Comparison of ENCODE assay signal across 15 cellular contexts in the genomic region with DNA sequence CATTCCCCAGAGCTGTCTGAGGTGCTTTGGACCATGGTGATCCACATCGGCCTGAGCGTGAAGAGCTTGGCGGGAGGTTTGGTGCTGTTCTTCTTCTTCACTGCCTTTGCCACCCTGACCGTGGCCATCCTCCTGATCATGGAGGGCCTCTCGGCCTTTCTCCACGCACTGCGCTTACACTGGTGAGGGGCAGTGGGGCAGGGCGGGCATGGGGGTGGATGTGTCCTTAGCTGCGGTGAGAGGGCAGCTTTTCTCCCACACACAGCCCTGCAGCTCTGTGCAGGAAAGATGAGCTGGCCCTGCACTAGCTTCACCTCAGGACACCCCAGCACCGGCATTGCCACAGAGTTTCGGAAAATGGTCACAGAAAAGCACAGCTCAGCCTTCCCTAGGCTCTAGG. TPM values are rescaled to one million over a fixed set of nuclear protein-coding genes. Genes with fewer than 3 reads are reported as not detected.
DNase-seq lines count a peak whose midpoint lies in the region; ATAC-seq and TF ChIP-seq lines count a peak whose summit lies in the region.
"Had no signal": no experiment of that assay in that cellular context is flagged by ENCODE, and none has a peak within 500 bp of the region (broad histone marks: within the 10 kb centered on the region; RNA-seq: fewer than 3 reads in every experiment).

No MANE protein-coding gene starts in this region.

- H3K9me3 ChIP-seq in neuronal stem cell (replicated peaks in 1 of 2; ENCODE audit: control insufficient read depth in 2 of 2, insufficient read depth in 1 of 2, low read depth in 1 of 2, low read length in 2 of 2), result no peaks in the 10 kb centered on the region
- H3K9me3 ChIP-seq: HAP-1 had no signal

- H3K18ac ChIP-seq in neuronal stem cell (ENCODE audit: low read length), result peak overlapping the region; percentile 61

- no CpG with 5 or more reads among the region's 11 CpGs for WGBS in neuronal stem cell (ENCODE audit: extremely low coverage in 2 of 2, insufficient read length in 2 of 2, insufficient replicate concordance in 1 of 2), 2 donors

- TF ChIP-seq CTCF in RWPE1 (conservative IDR thresholded peaks at IDR 0.05; ENCODE audit: low read depth), result no peak
- no peak for TF ChIP-seq CTCF in coronary artery (IDR thresholded peaks at IDR 0.05)

- no peak overlapping the region for H2BK12ac ChIP-seq in neuronal stem cell (ENCODE audit: low read length)

- H3K4me2 ChIP-seq in neuronal stem cell (ENCODE audit: insufficient read depth, low read length, poor library complexity, severe bottlenecking), result no peak overlapping the region

- no peaks in the 10 kb centered on the region for H3K27me3 ChIP-seq in neuronal stem cell (ENCODE audit: control insufficient read depth in 3 of 3, insufficient read depth in 3 of 3, low read depth in 1 of 3, low read length in 3 of 3)

- peaks cover 15 to 30% of the 10 kb centered on the region in 2 donors for H3K4me1 ChIP-seq in neuronal stem cell (ENCODE audit: control insufficient read depth in 2 of 2, insufficient read depth in 1 of 2, low read depth in 1 of 2, low read length in 2 of 2)

- H3K4me3 ChIP-seq in coronary artery (no peak overlapping the region), neuronal stem cell (ENCODE audit: low read length in 2 of 2) (no peak overlapping the region)
- H3K4me3 ChIP-seq: HAP-1 had no signal

- no peak overlapping the region for H3K23ac ChIP-seq in neuronal stem cell (ENCODE audit: low read depth, low read length, poor library complexity)

- no peak overlapping the region for H2BK120ac ChIP-seq in neuronal stem cell (ENCODE audit: low read depth, low read length)

- no peak overlapping the region for H3K4ac ChIP-seq in neuronal stem cell (ENCODE audit: low read length)

- H2BK15ac ChIP-seq in neuronal stem cell (ENCODE audit: low read length), result no peak overlapping the region

- H2AK5ac ChIP-seq in neuronal stem cell (ENCODE audit: low read depth, low read length), result no peak overlapping the region

- no peak overlapping the region for H2BK5ac ChIP-seq in neuronal stem cell (ENCODE audit: low read length)

- no peak for ATAC-seq in HG02610 (IDR thresholded peaks at IDR 0.05; ENCODE audit: unreplicated experiment)

- H3K27ac ChIP-seq in RWPE1 (peak overlapping the region; percentile 32), coronary artery (peak overlapping the region; percentile 83 to 86), neuronal stem cell (replicated peaks; ENCODE audit: low read length) (peak overlapping the region; percentile 53), temporal lobe (ENCODE audit: low read depth, low read length) (peak overlapping the region; percentile 74)

- DNase-seq in RWPE1 (ENCODE audit: low spot score) (no peak), coronary artery (ENCODE audit: low spot score) (peak; percentile 70), neuronal stem cell (ENCODE audit: low spot score) (no peak), DMS 273 (lab: John Stamatoyannopoulos, UW; ENCODE audit: unreplicated experiment) (no peak), ureter (ENCODE audit: low spot score) (no peak), AG08396 (ENCODE audit: low spot score) (no peak)
- DNase-seq: AML-193, MV-4-11, NCI-H146, NCI-H2107, NCI-H226, NCI-H526 had no signal

- no peak overlapping the region for H4K8ac ChIP-seq in neuronal stem cell (ENCODE audit: low read depth, low read length)

- peaks cover 12 to 63% of the 10 kb centered on the region in 2 donors for H3K36me3 ChIP-seq in neuronal stem cell (replicated peaks in 1 of 2; ENCODE audit: control insufficient read depth in 2 of 2, insufficient read depth in 2 of 2, low read length in 2 of 2)

- H3K9ac ChIP-seq in neuronal stem cell (ENCODE audit: low read depth, low read length, poor library complexity), result peak overlapping the region; percentile 24

- no peaks in the 10 kb centered on the region for H3K79me1 ChIP-seq in neuronal stem cell (ENCODE audit: low read depth, low read length)

- no peak overlapping the region for H3K14ac ChIP-seq in neuronal stem cell (ENCODE audit: low read length)

- H4K91ac ChIP-seq in neuronal stem cell (ENCODE audit: low read depth, low read length, poor library complexity), result peak overlapping the region; percentile 34

- H2AFZ ChIP-seq in neuronal stem cell (ENCODE audit: low read length), result no peak overlapping the region

- CTCF ChIA-PET in RWPE1 (lab: Yijun Ruan, JAX), result no interaction called here

- POLR2A ChIA-PET in RWPE1 (lab: Yijun Ruan, JAX; ENCODE audit: low non-redundant PET), result no interaction called here

RNA-seq across cellular contexts. Expression of gene NAGLU, which starts 21.8 kb away (rescaled TPM):
- polyA plus RNA-seq in neuronal stem cell (2013, experiment 1 of 2), result 6.6 TPM
- 6.4 TPM for polyA plus RNA-seq in neuronal stem cell (2013, experiment 2 of 2)
- 8.1 TPM for total RNA-seq in temporal lobe
- 33.1 TPM for total RNA-seq in ureter

RNA-seq across cellular contexts. Expression of gene HSD17B1, which starts 38.4 kb away (rescaled TPM):
- polyA plus RNA-seq in neuronal stem cell (2013, experiment 1 of 2), result 1.6 TPM
- 1.8 TPM for polyA plus RNA-seq in neuronal stem cell (2013, experiment 2 of 2)
- total RNA-seq in temporal lobe (0.98 TPM), ureter (3.6 TPM)

RNA-seq across cellular contexts. Expression of gene COASY, which starts 47.7 kb away (rescaled TPM):
- polyA plus RNA-seq in neuronal stem cell (2013, experiment 1 of 2), result 74.9 TPM
- 76.5 TPM for polyA plus RNA-seq in neuronal stem cell (2013, experiment 2 of 2)
- total RNA-seq in temporal lobe (7.1 TPM), ureter (77.0 TPM)

RNA-seq across cellular contexts. Expression of gene MLX, which starts 52.6 kb away (rescaled TPM):
- 25.1 TPM for polyA plus RNA-seq in neuronal stem cell (2013, experiment 1 of 2)
- 25.5 TPM for polyA plus RNA-seq in neuronal stem cell (2013, experiment 2 of 2)
- total RNA-seq in temporal lobe (14.8 TPM), ureter (53.8 TPM)

RNA-seq across cellular contexts. Expression of gene ATP6V0A1, which starts 55.6 kb away (rescaled TPM):
- 25.0 TPM for polyA plus RNA-seq in neuronal stem cell (2013, experiment 1 of 2)
- 27.7 TPM for polyA plus RNA-seq in neuronal stem cell (2013, experiment 2 of 2)
- total RNA-seq in temporal lobe (164 TPM), ureter (67.1 TPM)

Comparison
In these comparisons a context has a peak if more than half of its experiments do, and no peak if none do; other contexts are left out.
1. H3K27ac ChIP-seq: peak in every context shown above with its lines; median percentile 84 in coronary artery; 74 in temporal lobe; 53 in neuronal stem cell; 32 in RWPE1.